Comparison of ENCODE assay signal across 1 cellular context in the genomic region with DNA sequence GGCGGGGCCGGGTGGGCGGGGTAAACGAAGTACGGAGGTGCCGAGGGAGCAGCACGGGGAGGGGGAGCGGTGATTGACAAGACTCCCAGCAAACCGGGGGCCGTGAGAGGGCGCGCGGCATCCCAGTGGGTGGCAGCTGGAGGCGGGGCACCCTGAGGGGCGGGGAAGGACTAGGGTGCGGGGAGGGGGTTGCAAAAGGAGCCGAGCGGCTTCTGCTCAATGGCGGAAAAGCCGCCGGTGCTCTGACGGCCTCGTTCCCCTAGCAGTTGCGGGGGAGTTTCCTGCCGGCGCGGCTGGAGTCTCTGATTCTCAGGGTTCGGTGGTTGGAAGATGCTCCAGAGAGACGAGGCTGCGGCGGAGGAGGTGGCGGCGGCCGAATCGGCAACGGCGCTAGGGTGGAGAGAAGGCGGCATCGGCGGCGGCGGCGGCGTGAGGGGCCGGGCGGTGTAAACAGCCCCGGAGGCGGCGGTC.
TF ChIP-seq lines count a peak whose summit lies in the region.

A gene (plus strand): TSS at position 192 of the 471 bp plus-strand sequence. CDS start 32,325 bp downstream, outside the sequence.

TF ChIP-seq in GM23338, 12 proteins besides CTCF, POLR2A, EP300 and RAD21:
- TF ChIP-seq, protein P1, sequence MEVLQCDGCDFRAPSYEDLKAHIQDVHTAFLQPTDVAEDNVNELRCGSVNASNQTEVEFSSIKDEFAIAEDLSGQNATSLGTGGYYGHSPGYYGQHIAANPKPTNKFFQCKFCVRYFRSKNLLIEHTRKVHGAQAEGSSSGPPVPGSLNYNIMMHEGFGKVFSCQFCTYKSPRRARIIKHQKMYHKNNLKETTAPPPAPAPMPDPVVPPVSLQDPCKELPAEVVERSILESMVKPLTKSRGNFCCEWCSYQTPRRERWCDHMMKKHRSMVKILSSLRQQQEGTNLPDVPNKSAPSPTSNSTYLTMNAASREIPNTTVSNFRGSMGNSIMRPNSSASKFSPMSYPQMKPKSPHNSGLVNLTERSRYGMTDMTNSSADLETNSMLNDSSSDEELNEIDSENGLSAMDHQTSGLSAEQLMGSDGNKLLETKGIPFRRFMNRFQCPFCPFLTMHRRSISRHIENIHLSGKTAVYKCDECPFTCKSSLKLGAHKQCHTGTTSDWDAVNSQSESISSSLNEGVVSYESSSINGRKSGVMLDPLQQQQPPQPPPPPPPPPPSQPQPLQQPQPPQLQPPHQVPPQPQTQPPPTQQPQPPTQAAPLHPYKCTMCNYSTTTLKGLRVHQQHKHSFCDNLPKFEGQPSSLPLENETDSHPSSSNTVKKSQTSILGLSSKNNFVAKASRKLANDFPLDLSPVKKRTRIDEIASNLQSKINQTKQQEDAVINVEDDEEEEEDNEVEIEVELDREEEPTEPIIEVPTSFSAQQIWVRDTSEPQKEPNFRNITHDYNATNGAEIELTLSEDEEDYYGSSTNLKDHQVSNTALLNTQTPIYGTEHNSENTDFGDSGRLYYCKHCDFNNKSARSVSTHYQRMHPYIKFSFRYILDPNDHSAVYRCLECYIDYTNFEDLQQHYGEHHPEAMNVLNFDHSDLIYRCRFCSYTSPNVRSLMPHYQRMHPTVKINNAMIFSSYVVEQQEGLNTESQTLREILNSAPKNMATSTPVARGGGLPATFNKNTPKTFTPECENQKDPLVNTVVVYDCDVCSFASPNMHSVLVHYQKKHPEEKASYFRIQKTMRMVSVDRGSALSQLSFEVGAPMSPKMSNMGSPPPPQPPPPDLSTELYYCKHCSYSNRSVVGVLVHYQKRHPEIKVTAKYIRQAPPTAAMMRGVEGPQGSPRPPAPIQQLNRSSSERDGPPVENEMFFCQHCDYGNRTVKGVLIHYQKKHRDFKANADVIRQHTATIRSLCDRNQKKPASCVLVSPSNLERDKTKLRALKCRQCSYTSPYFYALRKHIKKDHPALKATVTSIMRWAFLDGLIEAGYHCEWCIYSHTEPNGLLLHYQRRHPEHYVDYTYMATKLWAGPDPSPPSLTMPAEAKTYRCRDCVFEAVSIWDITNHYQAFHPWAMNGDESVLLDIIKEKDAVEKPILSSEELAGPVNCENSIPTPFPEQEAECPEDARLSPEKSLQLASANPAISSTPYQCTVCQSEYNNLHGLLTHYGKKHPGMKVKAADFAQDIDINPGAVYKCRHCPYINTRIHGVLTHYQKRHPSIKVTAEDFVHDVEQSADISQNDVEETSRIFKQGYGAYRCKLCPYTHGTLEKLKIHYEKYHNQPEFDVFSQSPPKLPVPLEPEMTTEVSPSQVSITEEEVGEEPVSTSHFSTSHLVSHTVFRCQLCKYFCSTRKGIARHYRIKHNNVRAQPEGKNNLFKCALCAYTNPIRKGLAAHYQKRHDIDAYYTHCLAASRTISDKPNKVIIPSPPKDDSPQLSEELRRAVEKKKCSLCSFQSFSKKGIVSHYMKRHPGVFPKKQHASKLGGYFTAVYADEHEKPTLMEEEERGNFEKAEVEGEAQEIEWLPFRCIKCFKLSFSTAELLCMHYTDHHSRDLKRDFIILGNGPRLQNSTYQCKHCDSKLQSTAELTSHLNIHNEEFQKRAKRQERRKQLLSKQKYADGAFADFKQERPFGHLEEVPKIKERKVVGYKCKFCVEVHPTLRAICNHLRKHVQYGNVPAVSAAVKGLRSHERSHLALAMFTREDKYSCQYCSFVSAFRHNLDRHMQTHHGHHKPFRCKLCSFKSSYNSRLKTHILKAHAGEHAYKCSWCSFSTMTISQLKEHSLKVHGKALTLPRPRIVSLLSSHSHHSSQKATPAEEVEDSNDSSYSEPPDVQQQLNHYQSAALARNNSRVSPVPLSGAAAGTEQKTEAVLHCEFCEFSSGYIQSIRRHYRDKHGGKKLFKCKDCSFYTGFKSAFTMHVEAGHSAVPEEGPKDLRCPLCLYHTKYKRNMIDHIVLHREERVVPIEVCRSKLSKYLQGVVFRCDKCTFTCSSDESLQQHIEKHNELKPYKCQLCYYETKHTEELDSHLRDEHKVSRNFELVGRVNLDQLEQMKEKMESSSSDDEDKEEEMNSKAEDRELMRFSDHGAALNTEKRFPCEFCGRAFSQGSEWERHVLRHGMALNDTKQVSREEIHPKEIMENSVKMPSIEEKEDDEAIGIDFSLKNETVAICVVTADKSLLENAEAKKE (CRISPR knock-in tag; IDR thresholded peaks at IDR 0.05), result no peak
- TF ChIP-seq CREB1 (CRISPR knock-in tag; IDR thresholded peaks at IDR 0.05; ENCODE audit: low read depth) (0 out of 2 replicates have a peak, but pooled peaks have one; percentile 2), POLR2AphosphoS5 (IDR thresholded peaks at IDR 0.05; ENCODE audit: low read depth) (peak; percentile 81)
